Comparison of ENCODE assay signal across 23 cellular contexts in the genomic region with DNA sequence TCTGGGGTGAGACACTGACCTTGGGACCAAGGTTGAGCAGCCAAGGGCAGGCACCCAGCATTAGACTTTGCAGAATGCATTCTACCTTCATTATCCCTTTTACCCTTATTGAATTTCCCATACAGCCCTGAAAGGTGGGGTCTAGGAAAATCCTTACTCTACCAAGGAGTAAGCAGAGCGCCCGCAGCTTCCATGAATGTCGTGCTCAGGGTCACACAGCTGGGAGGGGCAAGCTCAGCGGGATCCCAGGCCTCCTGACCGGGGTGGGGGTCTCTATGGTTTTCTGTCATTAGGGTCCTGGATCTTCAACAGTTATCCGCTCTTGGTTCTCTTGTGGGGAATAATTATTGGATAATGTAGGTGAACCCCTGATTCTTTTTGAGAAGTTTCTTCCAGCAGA. TPM values are rescaled to one million over a fixed set of nuclear protein-coding genes. Genes with fewer than 3 reads are reported as not detected.
DNase-seq lines count a peak whose midpoint lies in the region; ATAC-seq and TF ChIP-seq lines count a peak whose summit lies in the region.
"Had no signal": no experiment of that assay in that cellular context is flagged by ENCODE, and none has a peak within 500 bp of the region (broad histone marks: within the 10 kb centered on the region; RNA-seq: fewer than 3 reads in every experiment).

No MANE protein-coding gene starts in this region.

- in situ Hi-C loops in gastrocnemius medialis (cut with MboI; ENCODE audit: low sequenced_read_pairs in 4 of 4), result no loop called here

- DNase-seq in cardiac septum (ENCODE audit: low spot score), result peak; percentile 63
- DNase-seq in Right ventricle myocardium superior, result no peak
- peak; percentile 41 for DNase-seq in mesenteric fat pad (ENCODE audit: low spot score)
- no peak for DNase-seq in gastrocnemius medialis
- no peak for DNase-seq in NCI-H146 treated with DMSO at 0.1 percent for 48 hours (lab: John Stamatoyannopoulos, UW; ENCODE audit: unreplicated experiment)
- DNase-seq in activated T-cell treated with anti-CD3 and anti-CD28 coated beads, Interleukin-2, amount 50 U/mL, for 1 hour, result no peak
- DNase-seq: 8988T; ACHN; AML-193; BE2C; CD4-positive, alpha-beta T cell; DMS 273 treated with DMSO at 0.1 percent for 48 hours; DMS79; EL; GDM1; GOT3 had no signal

- no peak for TF ChIP-seq CTCF in gastrocnemius medialis (IDR thresholded peaks at IDR 0.05 in 4 of 5, conservative IDR thresholded peaks at IDR 0.05 in 1 of 5)

- no peaks in the 10 kb centered on the region for H3K4me1 ChIP-seq in gastrocnemius medialis

- H3K36me3 ChIP-seq in gastrocnemius medialis, result peaks cover 0 to 86% of the 10 kb centered on the region in 2 donors

- ATAC-seq in Right ventricle myocardium superior (ENCODE audit: poor library complexity) (no peak), gastrocnemius medialis (no peak), GM18519 (IDR thresholded peaks at IDR 0.05; ENCODE audit: low FRiP score, unreplicated experiment) (no peak)
- ATAC-seq: A549, GM12878 had no signal

- H3K27me3 ChIP-seq in gastrocnemius medialis, result no peaks in the 10 kb centered on the region
- H3K27me3 ChIP-seq: BE2C; BLaER1 treated with 17β-estradiol and CSF1 and Interleukin-3, amounts not matched to agents 10 nM and 100 nM had no signal

- intact Hi-C loops in cardiac septum (cut with DNase I) (no loop called here), Right ventricle myocardium superior (cut with DNase I) (no loop called here), gastrocnemius medialis (cut with DNase I; ENCODE audit: low total_unique reads) (no loop called here)

- peak overlapping the region in 3 of 4 donors; percentile 1 to 22 (median 18) for H3K27ac ChIP-seq in gastrocnemius medialis
- H3K27ac ChIP-seq: A549; BLaER1 treated with 17β-estradiol and CSF1 and Interleukin-3, amounts not matched to agents 10 nM and 100 nM had no signal

- no peaks in the 10 kb centered on the region for H3K9me3 ChIP-seq in gastrocnemius medialis
- H3K9me3 ChIP-seq: A549; BE2C; BLaER1 treated with 17β-estradiol and CSF1 and Interleukin-3, amounts not matched to agents 10 nM and 100 nM; HAP-1 had no signal

- H3K4me3 ChIP-seq in gastrocnemius medialis, result no peak overlapping the region
- H3K4me3 ChIP-seq: A549; BLaER1 treated with 17β-estradiol and CSF1 and Interleukin-3, amounts not matched to agents 10 nM and 100 nM; GM12878; HAP-1 had no signal

- TF ChIP-seq POLR2A in gastrocnemius medialis (IDR thresholded peaks at IDR 0.05), result no peak

RNA-seq across cellular contexts. Expression of a gene that starts 30.7 kb away (rescaled TPM):
- total RNA-seq in cardiac septum, result not detected
- not detected for total RNA-seq in Right ventricle myocardium superior
- not detected for total RNA-seq in mesenteric fat pad
- total RNA-seq in gastrocnemius medialis, result under 1 TPM in 2 of 4 donors, not detected in 2; 0.46 to 0.55 TPM
- total RNA-seq: CD4-positive, alpha-beta T cell; CD8-positive, alpha-beta memory T cell; GM12878; HFFc6 had no signal

Comparison
In these comparisons a context has a peak if more than half of its experiments do, and no peak if none do; other contexts are left out.
1. DNase-seq: peak in cardiac septum (single experiment) and mesenteric fat pad (single experiment); none in Right ventricle myocardium superior (single experiment), gastrocnemius medialis (0 of 2), NCI-H146 treated with DMSO at 0.1 percent for 48 hours (single experiment) and activated T-cell treated with anti-CD3 and anti-CD28 coated beads, Interleukin-2, amount 50 U/mL, for 1 hour (single experiment).